Comparison of ENCODE assay signal across 19 cellular contexts in genomic region chr12:24777359-24777758, GRCh38.
"Had no signal": no experiment of that assay in that cellular context is flagged by ENCODE, and none has a peak within 500 bp of the region (broad histone marks: within the 10 kb centered on the region; RNA-seq: fewer than 3 reads in every experiment).

No MANE protein-coding gene starts in this region.

- H3K27me3 Mint-ChIP-seq: activated naive CD8-positive, alpha-beta T cell had no signal

- H3K9ac ChIP-seq: parathyroid adenoma had no signal

- H3K36me3 ChIP-seq: WERI-Rb-1 had no signal

- H3K36me3 Mint-ChIP-seq: activated naive CD8-positive, alpha-beta T cell had no signal

- H3K9me3 Mint-ChIP-seq: effector memory CD8-positive, alpha-beta T cell had no signal

- H3K27ac ChIP-seq: parathyroid adenoma, WERI-Rb-1 had no signal

- H3K27ac Mint-ChIP-seq: activated CD4-positive, alpha-beta T cell treated with anti-CD3 and anti-CD28 coated beads for 36 hours; activated naive CD8-positive, alpha-beta T cell; effector memory CD8-positive, alpha-beta T cell had no signal

- H3K4me1 ChIP-seq: parathyroid adenoma had no signal

- H3K79me2 ChIP-seq: parathyroid adenoma had no signal

- DNase-seq: activated CD4-positive, alpha-beta T cell treated with anti-CD3 and anti-CD28 coated beads for 36 hours; activated CD4-positive, alpha-beta T cell treated with anti-CD3 and anti-CD28 coated beads, Interleukin-2, amount 50 U/mL, for 48 hours; activated gamma-delta T cell treated with Interleukin-2 at 50 U/mL for 16 hours; dermis blood vessel endothelial cell; effector memory CD8-positive, alpha-beta T cell; erythroblast; foreskin melanocyte; glutamatergic neuron; hypothalamus; kidney; midbrain; stimulated activated CD4-positive, alpha-beta T cell treated with anti-CD3 and anti-CD28 coated beads, Interleukin-1b, Interleukin-23, amount 100 ng/mL, for 48 hours; stimulated activated CD8-positive, alpha-beta memory T cell treated with anti-CD3 and anti-CD28 coated beads, Interleukin-4, amount 100 ng/mL, for 48 hours; stimulated activated naive CD4-positive, alpha-beta T cell; WERI-Rb-1 had no signal

- H2AFZ ChIP-seq: parathyroid adenoma had no signal

- ATAC-seq: activated CD4-positive, alpha-beta T cell treated with anti-CD3 and anti-CD28 coated beads for 36 hours; effector memory CD8-positive, alpha-beta T cell; left lobe of liver; sciatic nerve had no signal

- H3K4me3 Mint-ChIP-seq: activated CD4-positive, alpha-beta T cell treated with anti-CD3 and anti-CD28 coated beads for 36 hours; activated naive CD8-positive, alpha-beta T cell; effector memory CD8-positive, alpha-beta T cell had no signal
